Comparison of ENCODE assay signal across 22 cellular contexts in the genomic region with DNA sequence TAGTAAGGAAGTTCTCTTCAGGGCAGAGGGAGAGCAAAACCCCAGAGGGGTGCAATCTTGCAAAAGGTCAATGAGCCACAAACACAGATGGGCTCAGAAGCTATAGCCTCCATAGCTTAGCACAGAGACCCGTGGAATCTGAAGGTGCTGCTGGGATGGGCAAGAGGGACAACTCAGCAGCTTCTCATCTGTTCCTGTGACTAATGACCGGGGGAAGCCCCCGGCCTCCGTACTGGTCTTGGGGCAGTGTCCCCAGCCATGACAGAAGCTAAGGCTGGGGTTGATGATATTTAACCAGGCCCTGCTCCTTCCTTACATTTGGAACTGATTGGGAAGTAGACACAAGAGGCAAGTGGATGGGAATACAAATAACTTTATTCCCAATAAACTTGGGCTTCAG.
"Had no signal": no experiment of that assay in that cellular context is flagged by ENCODE, and none has a peak within 500 bp of the region (broad histone marks: within the 10 kb centered on the region; RNA-seq: fewer than 3 reads in every experiment).

No MANE protein-coding gene starts in this region.

- H3K27ac Mint-ChIP-seq: immature natural killer cell; memory B cell; natural killer cell; stimulated activated naive CD8-positive, alpha-beta T cell treated with anti-CD3 and anti-CD28 coated beads, Interleukin-15, amount 100 ng/mL, for 72 hours had no signal

- H3K4me1 Mint-ChIP-seq: neural crest cell had no signal

- H3K4me2 ChIP-seq: smooth muscle cell had no signal

- H3K4me1 ChIP-seq: prostate gland, right atrium auricular region, suprapubic skin had no signal

- H3K9me3 Mint-ChIP-seq: immature natural killer cell; memory B cell; natural killer cell; neural crest cell; stimulated activated naive CD8-positive, alpha-beta T cell treated with anti-CD3 and anti-CD28 coated beads, Interleukin-15, amount 100 ng/mL, for 72 hours had no signal

- H3K4me3 Mint-ChIP-seq: immature natural killer cell; memory B cell; natural killer cell; neural crest cell; stimulated activated naive CD8-positive, alpha-beta T cell treated with anti-CD3 and anti-CD28 coated beads, Interleukin-15, amount 100 ng/mL, for 72 hours had no signal

- H3K27me3 Mint-ChIP-seq: memory B cell; stimulated activated naive CD8-positive, alpha-beta T cell treated with anti-CD3 and anti-CD28 coated beads, Interleukin-15, amount 100 ng/mL, for 72 hours had no signal

- ATAC-seq: left lobe of liver; sciatic nerve; stimulated activated naive CD8-positive, alpha-beta T cell treated with anti-CD3 and anti-CD28 coated beads, Interleukin-15, amount 100 ng/mL, for 72 hours had no signal

- H3K36me3 Mint-ChIP-seq: immature natural killer cell, memory B cell, natural killer cell had no signal

- H3K9me3 ChIP-seq: neutrophil, prostate gland, right atrium auricular region, suprapubic skin had no signal

- H3K27ac ChIP-seq: neutrophil, prostate gland, right atrium auricular region, suprapubic skin had no signal

- DNase-seq: cerebellar nuclear complex; effector memory CD4-positive, alpha-beta T cell; erythroblast; hypothalamus; immature natural killer cell; natural killer cell; stimulated activated CD4-positive, alpha-beta T cell treated with anti-CD3 and anti-CD28 coated beads, Interleukin-12 subunit alpha, Interleukin-12 subunit beta, amount 100 ng/mL, for 4 hours; stimulated activated CD4-positive, alpha-beta T cell treated with anti-CD3 and anti-CD28 coated beads, Interleukin-1b, Interleukin-23, amount 100 ng/mL, for 48 hours; stimulated activated CD4-positive, alpha-beta T cell treated with anti-CD3 and anti-CD28 coated beads, Interleukin-4, amount 100 ng/mL, for 1 hour; stimulated activated CD8-positive, alpha-beta memory T cell treated with anti-CD3 and anti-CD28 coated beads, Interleukin-4, amount 100 ng/mL, for 48 hours; stimulated activated naive CD4-positive, alpha-beta T cell; stimulated activated naive CD8-positive, alpha-beta T cell treated with anti-CD3 and anti-CD28 coated beads, Interleukin-15, amount 100 ng/mL, for 72 hours; trophoblast cell had no signal

- H3K27me3 ChIP-seq: neutrophil, right atrium auricular region, suprapubic skin had no signal
